Comparison of ENCODE assay signal across 8 cellular contexts in genomic region chr5:163437309-163438182, GRCh38. TPM values are rescaled to one million over a fixed set of nuclear protein-coding genes. Genes with fewer than 3 reads are reported as not detected.
DNase-seq lines count a peak whose midpoint lies in the region; ATAC-seq, FAIRE-seq and TF ChIP-seq lines count a peak whose summit lies in the region.

Gene CCNG1, plus strand, starts transcription at chr5:163437595. Its CDS starts 1,662 bp downstream, at chr5:163439257.

- H3K4me1 ChIP-seq in kidney (ENCODE audit: control insufficient read depth in 1 of 2, insufficient read depth in 1 of 2, low read depth in 1 of 2, low read length in 2 of 2), result peaks cover 12 to 22% of the 10 kb centered on the region in 2 donors

- CTCF ChIA-PET in activated CD4-positive, alpha-beta T cell treated with anti-CD3 and anti-CD28 coated beads for 36 hours (lab: Charles Lee), result interaction anchor here (0.6 to 5.6 kb wide), 3 partner anchors 21 to 52 kb away, joined by 3 to 30 read pairs (median 5); partner anchors contain the start of genes HMMR and NUDCD2

- peaks cover 8 to 19% of the 10 kb centered on the region in 2 donors for H3K36me3 ChIP-seq in kidney (ENCODE audit: control insufficient read depth in 1 of 2, insufficient read depth in 2 of 2, low read length in 2 of 2)

- peak; percentile 97 for ATAC-seq in HG03432 (IDR thresholded peaks at IDR 0.05; ENCODE audit: unreplicated experiment)
- peak; percentile 96 for ATAC-seq in activated CD4-positive, alpha-beta T cell treated with anti-CD3 and anti-CD28 coated beads for 36 hours

- TF ChIP-seq CTCF in choroid plexus epithelial cell (conservative IDR thresholded peaks at IDR 0.05; ENCODE audit: low read depth, low read length) (no peak), kidney (IDR thresholded peaks at IDR 0.05; ENCODE audit: borderline replicate concordance, extremely low read depth, insufficient read depth) (peak; percentile 13)

- no peaks in the 10 kb centered on the region for H3K9me3 Mint-ChIP-seq in activated CD4-positive, alpha-beta T cell treated with anti-CD3 and anti-CD28 coated beads for 36 hours (ENCODE audit: low read depth)

- H3K9ac ChIP-seq in kidney (ENCODE audit: low read length in 2 of 2), result peak within 1 kb of the TSS; percentile 42 to 89

- peak within 1 kb of the TSS; percentile 88 for H3K27ac Mint-ChIP-seq in activated CD4-positive, alpha-beta T cell treated with anti-CD3 and anti-CD28 coated beads for 36 hours

- peak within 1 kb of the TSS; percentile 90 to 93 for H3K27ac ChIP-seq in kidney (ENCODE audit: low read depth in 2 of 2, low read length in 2 of 2)

- H3K4me3 ChIP-seq in choroid plexus epithelial cell (ENCODE audit: low read depth, low read length), result peak within 1 kb of the TSS; percentile 84
- peak within 1 kb of the TSS; percentile 84 to 86 for H3K4me3 ChIP-seq in kidney (ENCODE audit: low read length in 2 of 2)

- POLR2A ChIA-PET in activated CD4-positive, alpha-beta T cell treated with anti-CD3 and anti-CD28 coated beads for 36 hours (lab: Charles Lee), result interaction anchor here (0.6 to 5.8 kb wide), 4 partner anchors 23 to 115 kb away, joined by 3 to 58 read pairs (median 4); partner anchors contain the start of genes HMMR and NUDCD2

- no peaks in the 10 kb centered on the region for H3K27me3 Mint-ChIP-seq in activated CD4-positive, alpha-beta T cell treated with anti-CD3 and anti-CD28 coated beads for 36 hours

- intact Hi-C loops in activated CD4-positive, alpha-beta T cell treated with anti-CD3 and anti-CD28 coated beads for 36 hours (cut with DNase I, micrococcal nuclease), result loop anchor here (1.0 kb wide), 3 partner anchors 23 to 69 kb away; partner anchors contain the start of genes HMMR (in 2 of the 2), NUDCD2 (in 2 of the 2) and MAT2B (in 1 of the 2)
- intact Hi-C loops in kidney (cut with DNase I), result no loop called here

- H3K36me3 Mint-ChIP-seq in activated CD4-positive, alpha-beta T cell treated with anti-CD3 and anti-CD28 coated beads for 36 hours (ENCODE audit: low read depth), result peaks cover 26% of the 10 kb centered on the region

- H3K4me3 Mint-ChIP-seq in activated CD4-positive, alpha-beta T cell treated with anti-CD3 and anti-CD28 coated beads for 36 hours, result peak within 1 kb of the TSS; percentile 83

- H3K9me3 ChIP-seq in kidney (ENCODE audit: control insufficient read depth in 1 of 2, low read length in 2 of 2), result no peaks in the 10 kb centered on the region

- H3K4me1 Mint-ChIP-seq in activated CD4-positive, alpha-beta T cell treated with anti-CD3 and anti-CD28 coated beads for 36 hours, result peaks cover 41% of the 10 kb centered on the region

- FAIRE-seq in kidney (lab: Jason Lieb, UNC), result peak; percentile 99

- DNase-seq in AML-193 (lab: John Stamatoyannopoulos, UW) (peak; percentile 95), NCI-H510A (lab: John Stamatoyannopoulos, UW) (peak; percentile 84), choroid plexus epithelial cell (ENCODE audit: low read depth) (peak; percentile 98), kidney (peak; percentile 97)
- peak; percentile 93 for DNase-seq in activated CD4-positive, alpha-beta T cell treated with anti-CD3 and anti-CD28 coated beads for 36 hours
- DNase-seq in stimulated activated CD4-positive, alpha-beta T cell treated with anti-CD3 and anti-CD28 coated beads, Interleukin-15, amount 100 ng/mL, for 24 hours, result peak; percentile 92

- peak; percentile 99 for TF ChIP-seq POLR2A in GM19099 (IDR thresholded peaks at IDR 0.05; ENCODE audit: extremely low read depth, insufficient read length, low read depth)

RNA-seq across cellular contexts. Expression of gene CCNG1, which starts in this region (rescaled TPM):
- total RNA-seq in activated CD4-positive, alpha-beta T cell treated with anti-CD3 and anti-CD28 coated beads for 36 hours, result 100 to 1,000 TPM; 114 to 120 TPM
- 132 TPM for total RNA-seq in kidney
- polyA plus RNA-seq in kidney (ENCODE audit: insufficient read depth, low read depth, low replicate concordance), result 127 TPM

Comparison
In these comparisons a context has a peak if more than half of its experiments do, and no peak if none do; other contexts are left out.
1. Peak in every context shown above with its lines: DNase-seq, ATAC-seq, H3K4me3 ChIP-seq and H3K27ac ChIP-seq.